ENCODE assay signal across 9 cellular contexts in genomic region chr19:48967346-48968178, GRCh38. TPM values are rescaled to one million over a fixed set of nuclear protein-coding genes. Genes with fewer than 3 reads are reported as not detected.
DNase-seq lines count a peak whose midpoint lies in the region; ATAC-seq and TF ChIP-seq lines count a peak whose summit lies in the region.
"Had no signal": no experiment of that assay in that cellular context is flagged by ENCODE, and none has a peak within 500 bp of the region (broad histone marks: within the 10 kb centered on the region; RNA-seq: fewer than 3 reads in every experiment).

No MANE protein-coding gene starts in this region.

- H3K4me3 ChIP-seq in heart right ventricle: peak overlapping the region in 7 of 10 donors; percentile 68 to 100 (median 89)

- peaks cover 0 to 68% (median 42%) of the 10 kb centered on the region in 9 donors for H3K36me3 ChIP-seq in heart right ventricle

- H3K27ac ChIP-seq in heart right ventricle: peak overlapping the region in 9 of 10 donors; percentile 1 to 96 (median 87)
- H3K27ac ChIP-seq: foreskin keratinocyte had no signal

- H3K4me1 Mint-ChIP-seq in activated B cell treated with CpG ODN at 0.5 μM for 24 hours: peaks cover 63% of the 10 kb centered on the region
- peaks cover 63% of the 10 kb centered on the region for H3K4me1 Mint-ChIP-seq in stimulated activated effector memory CD8-positive, alpha-beta T cell treated with anti-CD3 and anti-CD28 coated beads, Interleukin-12 subunit alpha, Interleukin-12 subunit beta, amount 100 ng/mL, for 72 hours

- no peaks in the 10 kb centered on the region for H3K9me3 ChIP-seq in heart right ventricle

- ATAC-seq in Right ventricle myocardium inferior (peak; percentile 4), activated B cell treated with CpG ODN at 0.5 μM for 24 hours (ENCODE audit: low read depth) (no peak), heart right ventricle (peak in 1 of 8 donors; percentile 0), GM19023 (IDR thresholded peaks at IDR 0.05; ENCODE audit: unreplicated experiment) (no peak), GM18520 (IDR thresholded peaks at IDR 0.05; ENCODE audit: unreplicated experiment) (no peak)
- ATAC-seq in stimulated activated effector memory CD8-positive, alpha-beta T cell treated with anti-CD3 and anti-CD28 coated beads, Interleukin-12 subunit alpha, Interleukin-12 subunit beta, amount 100 ng/mL, for 72 hours: no peak
- ATAC-seq: foreskin keratinocyte had no signal

- H3K27ac Mint-ChIP-seq in activated B cell treated with CpG ODN at 0.5 μM for 24 hours: peak overlapping the region; percentile 99
- peak overlapping the region; percentile 100 for H3K27ac Mint-ChIP-seq in stimulated activated effector memory CD8-positive, alpha-beta T cell treated with anti-CD3 and anti-CD28 coated beads, Interleukin-12 subunit alpha, Interleukin-12 subunit beta, amount 100 ng/mL, for 72 hours

- no peak for DNase-seq in Right ventricle myocardium inferior (ENCODE audit: missing footprints)
- DNase-seq in cardiac septum (ENCODE audit: low spot score): no peak
- DNase-seq in activated B cell treated with CpG ODN at 0.5 μM for 24 hours: no peak
- DNase-seq in heart right ventricle: no peak
- no peak for DNase-seq in stimulated activated effector memory CD8-positive, alpha-beta T cell treated with anti-CD3 and anti-CD28 coated beads, Interleukin-12 subunit alpha, Interleukin-12 subunit beta, amount 100 ng/mL, for 72 hours (ENCODE audit: low spot score in 2 of 2)
- DNase-seq in NCI-H2029 (lab: John Stamatoyannopoulos, UW): no peak

- POLR2A ChIA-PET in activated B cell treated with CpG ODN at 0.5 μM for 24 hours (lab: Charles Lee): interaction anchor here (0.6 to 8.1 kb wide), 11 partner anchors 9 to 327 kb away, joined by 3 to 179 read pairs (median 5); partner anchors contain the start of genes BAX, GYS1, NUCB1 and PPP1R15A

- H3K4me3 Mint-ChIP-seq in activated B cell treated with CpG ODN at 0.5 μM for 24 hours: peak overlapping the region; percentile 99
- peak overlapping the region; percentile 100 for H3K4me3 Mint-ChIP-seq in stimulated activated effector memory CD8-positive, alpha-beta T cell treated with anti-CD3 and anti-CD28 coated beads, Interleukin-12 subunit alpha, Interleukin-12 subunit beta, amount 100 ng/mL, for 72 hours

- H3K27me3 ChIP-seq in heart right ventricle: no peaks in the 10 kb centered on the region
- H3K27me3 ChIP-seq: foreskin keratinocyte had no signal

- H3K4me1 ChIP-seq in heart right ventricle: peaks cover 15 to 70% (median 56%) of the 10 kb centered on the region in 9 donors

- CTCF ChIA-PET in activated B cell treated with CpG ODN at 0.5 μM for 24 hours (lab: Charles Lee): interaction anchor here (0.6 to 2.2 kb wide), 4 partner anchors 125 to 179 kb away, joined by 3 to 8 read pairs (median 5); no protein-coding TSS in a partner anchor

- WGBS in heart right ventricle, 2 donors: 79 to 85% methylated on average over 14 of the region's 14 CpGs

- intact Hi-C loops in Right ventricle myocardium inferior (cut with DNase I) (no loop called here), cardiac septum (cut with DNase I) (loop anchor here (5.0 kb wide), 1 partner anchor 170 kb away; no protein-coding TSS in a partner anchor), activated B cell treated with CpG ODN at 0.5 μM for 24 hours (cut with micrococcal nuclease) (loop anchor here (5.0 kb wide), 1 partner anchor 110 kb away; no protein-coding TSS in a partner anchor), heart right ventricle (cut with DNase I) (loop anchor here in 7 of 10 donors (5.0 to 10.0 kb wide), 7 partner anchors 90 to 333 kb away; partner anchors contain the start of genes PPP1R15A (in 4 of the 7), CA11 (in 2 of the 7) and DBP (in 2 of the 7))

- peaks cover 51% of the 10 kb centered on the region for H3K36me3 Mint-ChIP-seq in activated B cell treated with CpG ODN at 0.5 μM for 24 hours (ENCODE audit: low read depth)
- H3K36me3 Mint-ChIP-seq in stimulated activated effector memory CD8-positive, alpha-beta T cell treated with anti-CD3 and anti-CD28 coated beads, Interleukin-12 subunit alpha, Interleukin-12 subunit beta, amount 100 ng/mL, for 72 hours: peaks cover 100% of the 10 kb centered on the region

- no peak for TF ChIP-seq CTCF in activated B cell treated with CpG ODN at 0.5 μM for 24 hours (IDR thresholded peaks at IDR 0.05)
- no peak for TF ChIP-seq CTCF in heart right ventricle (IDR thresholded peaks at IDR 0.05)

- H3K27me3 Mint-ChIP-seq in activated B cell treated with CpG ODN at 0.5 μM for 24 hours: no peaks in the 10 kb centered on the region

- no peaks in the 10 kb centered on the region for H3K9me3 Mint-ChIP-seq in activated B cell treated with CpG ODN at 0.5 μM for 24 hours
- H3K9me3 Mint-ChIP-seq in stimulated activated effector memory CD8-positive, alpha-beta T cell treated with anti-CD3 and anti-CD28 coated beads, Interleukin-12 subunit alpha, Interleukin-12 subunit beta, amount 100 ng/mL, for 72 hours: no peaks in the 10 kb centered on the region

RNA-seq across cellular contexts. Expression of gene FTL, which starts 2.5 kb away (rescaled TPM):
- total RNA-seq in Right ventricle myocardium inferior (1,007 TPM), cardiac septum (827 TPM), activated B cell treated with CpG ODN at 0.5 μM for 24 hours (888 and 935 TPM in 2 replicates), heart right ventricle (1,000 to 10,000 TPM in 2 of 10 donors, 100 to 1,000 TPM in 8; 450 to 3,518 (median 637) TPM)
- 1,000 to 10,000 TPM; 1,046 to 1,578 TPM for polyA plus RNA-seq in heart right ventricle

RNA-seq across cellular contexts. Expression of gene BAX, which starts 12.9 kb away (rescaled TPM):
- total RNA-seq in Right ventricle myocardium inferior (22.4 TPM), cardiac septum (25.6 TPM), activated B cell treated with CpG ODN at 0.5 μM for 24 hours (111 and 129 TPM in 2 replicates), heart right ventricle (10 to 100 TPM; 11.5 to 41.5 (median 19.5) TPM)
- 10 to 100 TPM; 17.6 to 37.4 TPM for polyA plus RNA-seq in heart right ventricle

RNA-seq across cellular contexts. Expression of gene GYS1, which starts 25.5 kb away (rescaled TPM):
- 99.1 TPM for total RNA-seq in Right ventricle myocardium inferior
- 175 TPM for total RNA-seq in cardiac septum
- total RNA-seq in activated B cell treated with CpG ODN at 0.5 μM for 24 hours: 50.7 and 52.7 TPM in 2 replicates
- 100 to 1,000 TPM; 139 to 245 (median 201) TPM for total RNA-seq in heart right ventricle
- 100 to 1,000 TPM; 114 to 128 TPM for polyA plus RNA-seq in heart right ventricle

RNA-seq across cellular contexts. Expression of gene RUVBL2, which starts 26.1 kb away (rescaled TPM):
- 46.8 TPM for total RNA-seq in Right ventricle myocardium inferior
- total RNA-seq in cardiac septum: 39.2 TPM
- 75.6 and 79.4 TPM in 2 replicates for total RNA-seq in activated B cell treated with CpG ODN at 0.5 μM for 24 hours
- total RNA-seq in heart right ventricle: 10 to 100 TPM; 40.1 to 60.4 (median 49.3) TPM
- polyA plus RNA-seq in heart right ventricle: 100 to 1,000 TPM in 1 of 2 donors, 10 to 100 TPM in 1; 60.1 to 108 TPM

RNA-seq across cellular contexts. Expression of gene DHDH, which starts 34.1 kb away (rescaled TPM):
- total RNA-seq in Right ventricle myocardium inferior: not detected
- not detected for total RNA-seq in cardiac septum
- total RNA-seq in activated B cell treated with CpG ODN at 0.5 μM for 24 hours: not detected in 2 replicates
- total RNA-seq in heart right ventricle: under 1 TPM in 1 of 10 donors, not detected in 9; 0.51 TPM
- under 1 TPM in 1 of 2 donors, not detected in 1; 0.17 TPM for polyA plus RNA-seq in heart right ventricle
